Comparison of ENCODE assay signal across 1 cellular context in genomic region chr2:134917219-134917957, GRCh38.
TF ChIP-seq lines count a peak whose summit lies in the region.

No MANE protein-coding gene starts in this region.

TF ChIP-seq in HepG2, 621 proteins besides CTCF, POLR2A, EP300 and RAD21 (continued from another document):
- TF ChIP-seq TFE3 (CRISPR knock-in tag; IDR thresholded peaks at IDR 0.05) (peak; percentile 16; the same call in 1 of the 2 replicates), RXRB (CRISPR knock-in tag; IDR thresholded peaks at IDR 0.05; ENCODE audit: borderline replicate concordance) (0 out of 2 replicates have a peak, but pooled peaks have one; percentile 24), NONO (IDR thresholded peaks at IDR 0.05) (no peak), NONO (CRISPR knock-in tag; conservative IDR thresholded peaks at IDR 0.05) (peak; percentile 8; the same call in 1 of the 2 replicates), ZNF337 (CRISPR knock-in tag; IDR thresholded peaks at IDR 0.05; ENCODE audit: borderline replicate concordance, low read depth) (peak; percentile 2; the same call in 1 of the 2 replicates), ZNF879 (CRISPR knock-in tag; IDR thresholded peaks at IDR 0.05) (0 out of 2 replicates have a peak, but pooled peaks have one; percentile 32)
TF ChIP-seq in HepG2: peak in this region for 55.
